8 cellular contexts compared by ENCODE assay signal in the genomic region with DNA sequence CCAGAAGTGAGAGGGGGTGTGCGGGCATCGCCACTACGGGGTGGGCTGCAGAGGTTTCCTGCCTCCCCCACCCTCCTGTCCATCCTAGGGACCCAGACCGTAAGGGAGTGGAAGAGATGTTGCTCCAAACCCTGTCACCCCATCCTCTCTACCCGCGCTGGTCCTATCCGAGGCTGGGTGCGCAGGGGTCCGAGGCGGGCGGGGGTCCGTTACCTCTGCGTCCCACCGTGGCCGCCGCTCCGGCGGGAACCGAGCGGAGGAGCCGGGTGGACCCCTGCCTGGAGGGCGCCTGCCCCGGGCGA. TPM values are rescaled to one million over a fixed set of nuclear protein-coding genes. Genes with fewer than 3 reads are reported as not detected.
DNase-seq lines count a peak whose midpoint lies in the region; ATAC-seq, FAIRE-seq and TF ChIP-seq lines count a peak whose summit lies in the region.

No MANE protein-coding gene starts in this region.

- H3K4me3 ChIP-seq in fibroblast of the aortic adventitia (ENCODE audit: low read depth, low read length) (peak overlapping the region; percentile 81), pancreas (peak overlapping the region; percentile 74 to 91 (median 82))

- TF ChIP-seq CTCF in fibroblast of the aortic adventitia (IDR thresholded peaks at IDR 0.05; ENCODE audit: insufficient read depth, low read length) = no peak
- TF ChIP-seq CTCF in pancreas (IDR thresholded peaks at IDR 0.05) = no peak

- H3K4me1 Mint-ChIP-seq in T-helper 17 cell = peaks cover 7% of the 10 kb centered on the region

- intact Hi-C loops in pancreas (cut with DNase I) = no loop called here

- FAIRE-seq in pancreas (lab: Jason Lieb, UNC) = no peak

- H3K9me3 ChIP-seq in T-helper 17 cell (ENCODE audit: control insufficient read depth, low read length, poor library complexity, severe bottlenecking) (no peaks in the 10 kb centered on the region), pancreas (no peaks in the 10 kb centered on the region)

- peak overlapping the region; percentile 91 for H3K4me3 Mint-ChIP-seq in T-helper 17 cell

- H3K27ac Mint-ChIP-seq in T-helper 17 cell = no peak overlapping the region

- H3K27me3 ChIP-seq in pancreas = no peaks in the 10 kb centered on the region

- ATAC-seq in GM18867 (IDR thresholded peaks at IDR 0.05; ENCODE audit: unreplicated experiment) (peak; percentile 37), HG02884 (IDR thresholded peaks at IDR 0.05; ENCODE audit: unreplicated experiment) (peak; percentile 18), T-helper 17 cell (peak; percentile 44), pancreas (peak; percentile 21 to 39 (median 22))

- H3K27ac ChIP-seq in pancreas = peak overlapping the region; percentile 59 to 83 (median 74)

- H3K4me1 ChIP-seq in pancreas = peaks cover 0 to 12% (median 0%) of the 10 kb centered on the region in 3 donors

- DNase-seq in T-helper 17 cell (no peak), fibroblast of the aortic adventitia (ENCODE audit: low read depth) (no peak), pancreas (peak in 1 of 6 donors; percentile 16), D341Med (ENCODE audit: low spot score) (no peak), RPMI8226 (no peak), iPS-NIHi7 (ENCODE audit: extremely low spot score) (no peak)

- whole genome bisulfite sequencing in pancreas, 2 donors = 0 to 1% methylated on average over 9 to 24 of the region's 24 CpGs

- H3K36me3 ChIP-seq in pancreas = no peaks in the 10 kb centered on the region

- H3K36me3 Mint-ChIP-seq in T-helper 17 cell (ENCODE audit: low read depth) = no peaks in the 10 kb centered on the region

- H3K27me3 Mint-ChIP-seq in T-helper 17 cell = no peaks in the 10 kb centered on the region

RNA-seq across cellular contexts. Expression of gene DGKH, which starts 0.2 kb away (rescaled TPM):
- total RNA-seq in T-helper 17 cell = 10 to 100 TPM; 10.4 to 10.7 TPM
- 17.1 and 26.3 TPM in 2 replicates for total RNA-seq in fibroblast of the aortic adventitia (ENCODE audit: low replicate concordance)
- total RNA-seq in pancreas = 1 to 10 TPM; 1.5 to 5.0 (median 1.8) TPM
- polyA plus RNA-seq in pancreas = 1 to 10 TPM in 1 of 2 donors, under 1 TPM in 1; 0.87 to 1.1 TPM
